ENCODE assay signal across 6 cellular contexts in the genomic region with DNA sequence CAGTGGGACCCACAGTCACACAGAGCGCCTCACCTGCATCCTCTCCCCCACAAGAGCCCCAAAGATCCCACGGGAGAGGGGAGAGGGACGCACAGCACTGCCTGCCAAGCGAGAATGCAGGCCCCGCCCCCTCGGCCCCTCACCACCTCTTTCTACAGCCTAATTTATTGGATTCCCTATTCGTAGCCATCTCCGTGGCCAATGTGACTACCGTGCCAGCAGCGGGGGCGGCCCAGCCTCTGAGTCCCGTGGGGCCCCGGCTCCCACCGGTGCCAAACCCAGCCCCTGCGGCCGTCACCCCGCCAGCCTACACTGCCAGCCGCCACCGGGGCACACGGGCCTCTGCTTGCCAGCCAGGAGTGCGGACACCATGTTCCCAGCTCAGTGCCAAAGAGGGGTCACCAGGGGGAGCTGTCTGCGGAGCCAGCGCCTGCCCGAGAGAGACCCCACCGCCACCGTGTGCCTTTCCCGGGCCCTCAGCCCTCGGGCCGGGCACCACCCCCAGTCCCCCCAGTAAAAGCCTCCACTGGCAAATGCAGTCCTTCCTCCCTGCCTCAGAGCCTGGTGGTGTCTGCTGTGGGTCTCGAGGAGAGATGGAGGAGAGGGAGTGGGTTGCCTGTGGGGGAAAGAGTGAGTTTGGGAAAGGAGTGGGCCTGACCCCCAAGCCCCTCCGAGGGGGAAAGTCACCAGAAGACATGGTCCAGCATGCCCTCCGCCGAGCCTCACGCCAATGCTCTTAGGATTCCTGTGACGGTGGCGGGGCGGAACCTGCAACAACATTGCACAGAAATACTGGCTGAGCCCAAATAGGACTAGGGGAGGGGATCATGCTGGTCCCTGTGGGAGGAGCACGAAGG. TPM values are rescaled to one million over a fixed set of nuclear protein-coding genes. Genes with fewer than 3 reads are reported as not detected.
A peak's percentile ranks its signal among the peaks of the same experiment; 100 is the strongest.
DNase-seq lines count a peak whose midpoint lies in the region; ATAC-seq and TF ChIP-seq lines count a peak whose summit lies in the region.

No MANE protein-coding gene starts in this region.

- no peaks in the 10 kb centered on the region for H3K36me3 ChIP-seq in uterus

- DNase-seq in right cardiac atrium (peak; percentile 48 to 73 (median 68)), cardiac septum (ENCODE audit: low spot score) (no peak), uterus (peak in 1 of 2 donors; percentile 45), HEK293T (ENCODE audit: extremely low spot score) (no peak), kidney tubule cell (ENCODE audit: low spot score) (no peak)

- H3K27me3 ChIP-seq in right cardiac atrium (ENCODE audit: control insufficient read depth, insufficient read depth) (no peaks in the 10 kb centered on the region), uterus (no peaks in the 10 kb centered on the region)

- no peaks in the 10 kb centered on the region for H3K9me3 ChIP-seq in right cardiac atrium (ENCODE audit: control insufficient read depth, low read length)
- no peaks in the 10 kb centered on the region for H3K9me3 ChIP-seq in uterus

- H3K4me1 ChIP-seq in right cardiac atrium (ENCODE audit: control insufficient read depth, insufficient read depth, low read length) = no peaks in the 10 kb centered on the region
- no peaks in the 10 kb centered on the region for H3K4me1 ChIP-seq in uterus

- H3K27ac ChIP-seq in right cardiac atrium (ENCODE audit: low read length) (no peak overlapping the region), uterus (peak overlapping the region; percentile 27 to 75)

- intact Hi-C loops in right cardiac atrium (cut with DNase I) = no loop called here
- intact Hi-C loops in cardiac septum (cut with DNase I) = no loop called here
- intact Hi-C loops in uterus (cut with DNase I; ENCODE audit: low total_unique reads) = no loop called here

- POLR2A ChIA-PET in HEK293T (lab: Yijun Ruan, JAX) = no interaction called here

- TF ChIP-seq POLR2A in uterus (IDR thresholded peaks at IDR 0.05) = no peak

- H3K4me3 ChIP-seq in right cardiac atrium (ENCODE audit: low read length) = no peak overlapping the region
- peak overlapping the region; percentile 17 for H3K4me3 ChIP-seq in iPS-11a (ENCODE audit: low read depth, low read length)
- H3K4me3 ChIP-seq in uterus = peak overlapping the region; percentile 2

- WGBS in right cardiac atrium = 9% methylated on average over 38 of the region's 38 CpGs

- no peak for ATAC-seq in right cardiac atrium

- CTCF ChIA-PET in HEK293T (lab: Yijun Ruan, JAX) = interaction anchor here (0.6 to 1.0 kb wide), 2 partner anchors 18 to 164 kb away, joined by 3 read pairs; no protein-coding TSS in a partner anchor

- no peak for TF ChIP-seq CTCF in uterus (IDR thresholded peaks at IDR 0.05)

TF ChIP-seq in HEK293T, 16 proteins besides CTCF, POLR2A, EP300 and RAD21:
- TF ChIP-seq ZNF384 (IDR thresholded peaks at IDR 0.05) (no peak), HDGF (IDR thresholded peaks at IDR 0.05; ENCODE audit: borderline replicate concordance) (no peak), NFRKB (IDR thresholded peaks at IDR 0.05) (no peak)

RNA-seq across cellular contexts. Expression of gene PLXNB3, which starts 19.6 kb away (rescaled TPM):
- total RNA-seq in right cardiac atrium (10 to 100 TPM in 1 of 4 donors, 1 to 10 TPM in 3; 7.0 to 10.9 (median 9.5) TPM), cardiac septum (7.6 TPM), uterus (10 to 100 TPM in 1 of 4 donors, 1 to 10 TPM in 3; 1.5 to 50.7 (median 5.1) TPM)
- 6.8 TPM for polyA plus RNA-seq in right cardiac atrium

RNA-seq across cellular contexts. Expression of gene ABCD1, which starts 19.8 kb away (rescaled TPM):
- total RNA-seq in right cardiac atrium = 10 to 100 TPM; 14.1 to 15.9 (median 15.5) TPM
- 11.0 TPM for polyA plus RNA-seq in right cardiac atrium
- total RNA-seq in cardiac septum = 15.1 TPM
- total RNA-seq in uterus = 10 to 100 TPM in 3 of 4 donors, 1 to 10 TPM in 1; 2.9 to 24.9 (median 13.1) TPM

RNA-seq across cellular contexts. Expression of gene BCAP31, which starts 20.3 kb away (rescaled TPM):
- total RNA-seq in right cardiac atrium = 100 to 1,000 TPM; 111 to 143 (median 123) TPM
- 149 TPM for polyA plus RNA-seq in right cardiac atrium
- 98.0 TPM for total RNA-seq in cardiac septum
- 100 to 1,000 TPM in 2 of 4 donors, 10 to 100 TPM in 2; 86.6 to 177 (median 102) TPM for total RNA-seq in uterus

RNA-seq across cellular contexts. Expression of gene SRPK3, which starts 36.4 kb away (rescaled TPM):
- total RNA-seq in right cardiac atrium (10 to 100 TPM; 27.0 to 53.1 (median 39.3) TPM), cardiac septum (54.7 TPM), uterus (10 to 100 TPM in 1 of 4 donors, 1 to 10 TPM in 2, under 1 TPM in 1; 0.76 to 13.8 (median 5.5) TPM)
- polyA plus RNA-seq in right cardiac atrium = 36.5 TPM

RNA-seq across cellular contexts. Expression of gene IDH3G, which starts 49.7 kb away (rescaled TPM):
- total RNA-seq in right cardiac atrium = 10 to 100 TPM; 60.6 to 68.6 (median 66.6) TPM
- polyA plus RNA-seq in right cardiac atrium = 66.9 TPM
- 68.5 TPM for total RNA-seq in cardiac septum
- total RNA-seq in uterus = 10 to 100 TPM; 48.4 to 88.5 (median 67.2) TPM

Comparison
In these comparisons a context has a peak if more than half of its experiments do, and no peak if none do; other contexts are left out.
1. DNase-seq: peak in right cardiac atrium (3 of 3); none in cardiac septum (single experiment), HEK293T (single experiment) and kidney tubule cell (single experiment).